ENCODE assay signal across 1 cellular context in the genomic region with DNA sequence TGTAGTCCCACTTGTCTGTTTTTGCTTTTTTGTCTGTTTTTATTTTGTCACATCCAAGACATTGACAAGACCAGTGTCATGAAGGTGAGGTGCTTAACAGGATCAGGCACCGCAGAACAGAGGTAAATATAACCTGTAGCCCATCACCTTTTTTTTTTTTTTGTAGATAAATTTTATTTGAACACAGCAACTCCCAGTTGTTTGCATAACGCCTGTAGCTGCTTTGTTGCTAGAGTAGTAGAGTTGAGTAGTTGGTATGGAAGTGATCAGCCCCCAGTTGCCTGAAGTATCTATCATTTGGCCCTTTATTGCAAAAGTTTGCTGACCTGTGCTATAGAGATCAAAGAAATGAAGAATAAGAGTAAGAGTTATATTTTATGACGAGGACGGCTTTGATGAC.
TF ChIP-seq lines count a peak whose summit lies in the region.

No MANE protein-coding gene starts in this region.

TF ChIP-seq in GM23338, 12 proteins besides CTCF, POLR2A, EP300 and RAD21 (continued from another document):
- no peak for TF ChIP-seq REST (IDR thresholded peaks at IDR 0.05; ENCODE audit: unreplicated experiment)
